In the genomic region with DNA sequence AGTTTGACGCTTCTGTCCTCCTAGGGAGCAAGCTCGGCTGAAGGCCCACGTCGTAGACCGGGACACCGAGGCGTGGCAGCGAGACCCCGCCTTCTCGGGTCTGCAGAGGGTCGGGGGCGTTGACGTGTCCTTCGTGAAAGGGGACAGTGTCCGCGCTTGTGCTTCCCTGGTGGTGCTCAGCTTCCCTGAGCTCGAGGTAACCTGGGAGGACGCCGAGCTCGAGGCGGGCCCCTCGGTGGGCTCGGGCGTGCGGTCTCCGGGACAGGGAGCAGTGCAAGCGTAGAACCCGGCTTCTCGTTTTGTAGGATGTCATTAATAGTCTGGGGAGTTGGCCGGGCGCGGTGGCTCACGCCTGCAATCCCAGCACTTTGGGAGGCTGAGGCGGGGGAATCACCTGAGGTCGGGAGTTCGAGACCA, we compare ENCODE assay signal across 8 cellular contexts. TPM values are rescaled to one million over a fixed set of nuclear protein-coding genes. Genes with fewer than 3 reads are reported as not detected.
DNase-seq lines count a peak whose midpoint lies in the region; ATAC-seq and TF ChIP-seq lines count a peak whose summit lies in the region.

No MANE protein-coding gene starts in this region.

- TF ChIP-seq CTCF in SK-N-SH (IDR thresholded peaks at IDR 0.05) (no peak), glutamatergic neuron (IDR thresholded peaks at IDR 0.05; ENCODE audit: partially characterized antibody, unreplicated experiment) (no peak)

- H3K27me3 ChIP-seq in SK-N-SH (ENCODE audit: insufficient read depth), result no peaks in the 10 kb centered on the region

- H3K9me2 ChIP-seq in SK-N-SH, result no peaks in the 10 kb centered on the region

- peaks cover 48% of the 10 kb centered on the region for H3K79me2 ChIP-seq in SK-N-SH (ENCODE audit: insufficient read depth)

- peak overlapping the region; percentile 94 for H3K4me2 ChIP-seq in SK-N-SH

- H3F3A ChIP-seq in SK-N-SH (replicated peaks; ENCODE audit: insufficient read depth), result peaks cover 5% of the 10 kb centered on the region

- no peaks in the 10 kb centered on the region for H3K36me3 Mint-ChIP-seq in glutamatergic neuron (ENCODE audit: unreplicated experiment)

- peak overlapping the region; percentile 98 for H3K9ac ChIP-seq in SK-N-SH

- no peaks in the 10 kb centered on the region for H3K9me3 ChIP-seq in SK-N-SH

- ATAC-seq in GM21786 (IDR thresholded peaks at IDR 0.05; ENCODE audit: unreplicated experiment) (peak; percentile 2), HG03108 (IDR thresholded peaks at IDR 0.05; ENCODE audit: unreplicated experiment) (no peak), GM21737 (IDR thresholded peaks at IDR 0.05; ENCODE audit: unreplicated experiment) (no peak), HG03354 (IDR thresholded peaks at IDR 0.05; ENCODE audit: poor library complexity, severe bottlenecking, unreplicated experiment) (no peak)

- H3K4me1 ChIP-seq in SK-N-SH (ENCODE audit: control insufficient read depth in 1 of 2, insufficient read depth in 2 of 2, low read depth in 1 of 2, low read length in 1 of 2), result peaks cover 5 to 25% of the 10 kb centered on the region in 2 experiments; a peak in 2 of 4 replicates

- peak overlapping the region; percentile 80 for H2AFZ ChIP-seq in SK-N-SH (ENCODE audit: low read depth)

- peaks cover 11% of the 10 kb centered on the region for H3K9me3 Mint-ChIP-seq in glutamatergic neuron (ENCODE audit: unreplicated experiment)

- peaks cover 11% of the 10 kb centered on the region for H3K27me3 Mint-ChIP-seq in glutamatergic neuron (ENCODE audit: unreplicated experiment)

- POLR2A ChIA-PET in SK-N-SH (lab: Yijun Ruan, JAX), result interaction anchor here (1.2 to 2.3 kb wide), 3 partner anchors 9 to 39 kb away, joined by 5 to 8 read pairs (median 7); no protein-coding TSS in a partner anchor

- H3K27ac ChIP-seq in SK-N-SH (ENCODE audit: low read depth in 2 of 2, low read length in 1 of 2) (peak overlapping the region; percentile 99), skin epidermis (peak overlapping the region; percentile 78 to 99 (median 95))

- no peak for TF ChIP-seq RAD21 in SK-N-SH (IDR thresholded peaks at IDR 0.05; ENCODE audit: low read length)

- H3K4me3 ChIP-seq in SK-N-SH (ENCODE audit: low read depth in 2 of 2, low read length in 1 of 2) (peak overlapping the region; percentile 98 to 99), skin epidermis (peak overlapping the region; percentile 67 to 97 (median 82))

- CTCF ChIA-PET in SK-N-SH (lab: Yijun Ruan, JAX), result interaction anchor here (1.1 to 6.5 kb wide), 7 partner anchors 11 to 566 kb away, joined by 3 to 47 read pairs (median 4); no protein-coding TSS in a partner anchor

- TF ChIP-seq EP300 in SK-N-SH (IDR thresholded peaks at IDR 0.05; ENCODE audit: borderline replicate concordance in 1 of 2, low read depth in 1 of 2, low read length in 1 of 2), result no peak

- H4K20me1 ChIP-seq in SK-N-SH (ENCODE audit: insufficient read depth), result peaks cover 31% of the 10 kb centered on the region

- 3% methylated on average over 34 of the region's 36 CpGs for WGBS in SK-N-SH (ENCODE audit: low lambda C conversion rate)

- peaks cover 11% of the 10 kb centered on the region for H3K4me1 Mint-ChIP-seq in glutamatergic neuron (ENCODE audit: low read depth, unreplicated experiment)

- DNase-seq in SK-N-SH (no peak), glutamatergic neuron (no peak), kidney tubule cell (ENCODE audit: low spot score) (no peak)

- H3K4me3 Mint-ChIP-seq in glutamatergic neuron (ENCODE audit: unreplicated experiment), result peak overlapping the region; percentile 91

- H3K36me3 ChIP-seq in SK-N-SH (replicated peaks in 1 of 2; ENCODE audit: control insufficient read depth in 1 of 2, insufficient read depth in 2 of 2, low read length in 1 of 2), result peaks cover 25 to 28% of the 10 kb centered on the region in 2 experiments

- H3K27ac Mint-ChIP-seq in glutamatergic neuron (ENCODE audit: unreplicated experiment), result peak overlapping the region; percentile 52

TF ChIP-seq in SK-N-SH, 30 proteins besides CTCF, POLR2A, EP300 and RAD21:
- TF ChIP-seq RCOR1 (IDR thresholded peaks at IDR 0.05; ENCODE audit: low read length) (no peak), YY1 (IDR thresholded peaks at IDR 0.05; ENCODE audit: low read depth) (no peak), USF2 (IDR thresholded peaks at IDR 0.05; ENCODE audit: borderline replicate concordance, low read depth, low read length) (no peak), TCF12 (IDR thresholded peaks at IDR 0.05) (no peak), NFIC (IDR thresholded peaks at IDR 0.05; ENCODE audit: borderline replicate concordance) (no peak), GABPA (IDR thresholded peaks at IDR 0.05; ENCODE audit: low read depth) (no peak), MXI1 (IDR thresholded peaks at IDR 0.05; ENCODE audit: low read depth, low read length) (peak; percentile 29; the same call in 1 of the 2 replicates), NRF1 (IDR thresholded peaks at IDR 0.05; ENCODE audit: low read depth, low read length) (no peak), RFX5 (IDR thresholded peaks at IDR 0.05; ENCODE audit: low read length) (no peak), FOSL2 (IDR thresholded peaks at IDR 0.05; ENCODE audit: borderline replicate concordance, low read depth) (no peak), SIN3A (IDR thresholded peaks at IDR 0.05; ENCODE audit: borderline replicate concordance, low read depth, low read length) (0 out of 2 replicates have a peak, but pooled peaks have one; percentile 3), MAX (IDR thresholded peaks at IDR 0.05; ENCODE audit: low read depth) (no peak; the same call in 1 of the 2 replicates), ELF1 (IDR thresholded peaks at IDR 0.05) (no peak), FOXJ3 (CRISPR knock-in tag; IDR thresholded peaks at IDR 0.05) (peak; percentile 7; the same call in 1 of the 2 replicates), FOXM1 (IDR thresholded peaks at IDR 0.05; ENCODE audit: low read depth) (no peak), EZH2phosphoT487 (IDR thresholded peaks at IDR 0.05; ENCODE audit: borderline replicate concordance, low read depth) (no peak), JUND (IDR thresholded peaks at IDR 0.05) (no peak), TEAD4 (IDR thresholded peaks at IDR 0.05; ENCODE audit: borderline replicate concordance, insufficient read depth) (no peak), GATA2 (CRISPR knock-in tag; IDR thresholded peaks at IDR 0.05) (no peak), CHD2 (IDR thresholded peaks at IDR 0.05; ENCODE audit: low read length, partially characterized antibody) (no peak), TAF1 (IDR thresholded peaks at IDR 0.05; ENCODE audit: borderline replicate concordance, low read depth, low read length) (no peak)
- TF ChIP-seq, protein P1, sequence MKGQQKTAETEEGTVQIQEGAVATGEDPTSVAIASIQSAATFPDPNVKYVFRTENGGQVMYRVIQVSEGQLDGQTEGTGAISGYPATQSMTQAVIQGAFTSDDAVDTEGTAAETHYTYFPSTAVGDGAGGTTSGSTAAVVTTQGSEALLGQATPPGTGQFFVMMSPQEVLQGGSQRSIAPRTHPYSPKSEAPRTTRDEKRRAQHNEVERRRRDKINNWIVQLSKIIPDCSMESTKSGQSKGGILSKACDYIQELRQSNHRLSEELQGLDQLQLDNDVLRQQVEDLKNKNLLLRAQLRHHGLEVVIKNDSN (IDR thresholded peaks at IDR 0.05; ENCODE audit: borderline replicate concordance, low read depth), result no peak
- TF ChIP-seq, protein P2, sequence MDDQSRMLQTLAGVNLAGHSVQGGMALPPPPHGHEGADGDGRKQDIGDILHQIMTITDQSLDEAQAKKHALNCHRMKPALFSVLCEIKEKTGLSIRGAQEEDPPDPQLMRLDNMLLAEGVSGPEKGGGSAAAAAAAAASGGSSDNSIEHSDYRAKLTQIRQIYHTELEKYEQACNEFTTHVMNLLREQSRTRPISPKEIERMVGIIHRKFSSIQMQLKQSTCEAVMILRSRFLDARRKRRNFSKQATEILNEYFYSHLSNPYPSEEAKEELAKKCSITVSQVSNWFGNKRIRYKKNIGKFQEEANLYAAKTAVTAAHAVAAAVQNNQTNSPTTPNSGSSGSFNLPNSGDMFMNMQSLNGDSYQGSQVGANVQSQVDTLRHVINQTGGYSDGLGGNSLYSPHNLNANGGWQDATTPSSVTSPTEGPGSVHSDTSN (IDR thresholded peaks at IDR 0.05), result no peak
- TF ChIP-seq, protein P3, sequence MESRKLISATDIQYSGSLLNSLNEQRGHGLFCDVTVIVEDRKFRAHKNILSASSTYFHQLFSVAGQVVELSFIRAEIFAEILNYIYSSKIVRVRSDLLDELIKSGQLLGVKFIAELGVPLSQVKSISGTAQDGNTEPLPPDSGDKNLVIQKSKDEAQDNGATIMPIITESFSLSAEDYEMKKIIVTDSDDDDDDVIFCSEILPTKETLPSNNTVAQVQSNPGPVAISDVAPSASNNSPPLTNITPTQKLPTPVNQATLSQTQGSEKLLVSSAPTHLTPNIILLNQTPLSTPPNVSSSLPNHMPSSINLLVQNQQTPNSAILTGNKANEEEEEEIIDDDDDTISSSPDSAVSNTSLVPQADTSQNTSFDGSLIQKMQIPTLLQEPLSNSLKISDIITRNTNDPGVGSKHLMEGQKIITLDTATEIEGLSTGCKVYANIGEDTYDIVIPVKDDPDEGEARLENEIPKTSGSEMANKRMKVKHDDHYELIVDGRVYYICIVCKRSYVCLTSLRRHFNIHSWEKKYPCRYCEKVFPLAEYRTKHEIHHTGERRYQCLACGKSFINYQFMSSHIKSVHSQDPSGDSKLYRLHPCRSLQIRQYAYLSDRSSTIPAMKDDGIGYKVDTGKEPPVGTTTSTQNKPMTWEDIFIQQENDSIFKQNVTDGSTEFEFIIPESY (IDR thresholded peaks at IDR 0.05; ENCODE audit: borderline replicate concordance, low read depth), result no peak

RNA-seq across cellular contexts. Expression of gene ENDOV, which starts 0.7 kb away (rescaled TPM):
- 83.6 and 90.3 TPM in 2 replicates for polyA plus RNA-seq in SK-N-SH (2012; rRNA removed)
- polyA plus RNA-seq in SK-N-SH (2012; cell fraction: cytosol; rRNA removed), result 36.1 and 50.0 TPM in 2 replicates
- 181 and 203 TPM in 2 replicates for polyA plus RNA-seq in SK-N-SH (2012; cell fraction: nucleus; rRNA removed)
- 42.1 TPM for total RNA-seq in glutamatergic neuron (ENCODE audit: unreplicated experiment)
